Comparison of ENCODE assay signal across 8 cellular contexts in the genomic region with DNA sequence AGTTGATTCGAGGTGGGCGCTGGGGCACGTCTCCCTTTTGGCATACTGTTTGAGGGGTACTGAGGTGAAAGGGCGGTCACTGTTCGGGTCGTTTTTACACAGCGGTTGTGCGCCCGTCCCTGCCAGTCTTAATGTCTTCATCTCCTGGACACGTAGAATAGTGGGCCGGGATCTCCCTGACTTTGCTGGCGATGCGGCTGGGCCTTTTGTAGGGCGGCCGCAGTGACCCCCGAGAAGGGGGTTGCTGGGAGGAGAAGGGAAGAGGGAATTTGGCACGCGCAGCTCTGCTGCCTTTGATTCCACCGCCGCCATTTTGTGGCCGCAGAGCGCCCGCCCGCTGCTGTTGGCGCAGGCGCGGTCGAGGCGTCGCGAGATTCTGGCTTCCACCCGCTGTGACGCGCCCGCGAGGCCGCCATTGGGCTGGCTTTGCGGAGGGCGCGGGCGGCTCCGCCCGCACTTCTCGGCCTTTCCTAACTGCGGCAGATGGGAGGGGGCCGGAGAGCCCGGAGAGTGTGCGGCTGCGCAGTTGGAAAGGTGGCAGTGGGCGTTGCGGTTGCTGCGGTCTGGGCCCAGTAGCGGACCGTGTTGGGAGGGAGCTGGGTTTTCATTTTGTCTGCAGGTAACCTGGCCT. TPM values are rescaled to one million over a fixed set of nuclear protein-coding genes. Genes with fewer than 3 reads are reported as not detected.
DNase-seq lines count a peak whose midpoint lies in the region; ATAC-seq, FAIRE-seq and TF ChIP-seq lines count a peak whose summit lies in the region.

No MANE protein-coding gene starts in this region.

- no peaks in the 10 kb centered on the region for H3K27me3 ChIP-seq in GM23248 (replicated peaks; ENCODE audit: insufficient read depth)
- no peaks in the 10 kb centered on the region for H3K27me3 ChIP-seq in Karpas-422 (ENCODE audit: low read length)
- H3K27me3 ChIP-seq in fibroblast of lung (ENCODE audit: control insufficient read depth, insufficient read depth, low read length) = no peaks in the 10 kb centered on the region
- no peaks in the 10 kb centered on the region for H3K27me3 ChIP-seq in naive thymus-derived CD4-positive, alpha-beta T cell (ENCODE audit: control insufficient read depth in 2 of 2, insufficient read depth in 2 of 2, low read length in 2 of 2)

- peaks cover 0 to 16% (median 0%) of the 10 kb centered on the region in 11 donors for H3K9me3 Mint-ChIP-seq in naive thymus-derived CD4-positive, alpha-beta T cell
- peaks cover 3% of the 10 kb centered on the region for H3K9me3 Mint-ChIP-seq in stimulated activated effector memory CD8-positive, alpha-beta T cell treated with anti-CD3 and anti-CD28 coated beads, Interleukin-12 subunit alpha, Interleukin-12 subunit beta, amount 100 ng/mL, for 72 hours

- H3K9me2 ChIP-seq in GM23248 (ENCODE audit: insufficient read depth) (no peaks in the 10 kb centered on the region), Karpas-422 (replicated peaks; ENCODE audit: insufficient read depth, low read length) (no peaks in the 10 kb centered on the region)

- peak overlapping the region; percentile 100 for H3K27ac ChIP-seq in GM23248
- peak overlapping the region; percentile 85 for H3K27ac ChIP-seq in Karpas-422 (ENCODE audit: low read length)
- H3K27ac ChIP-seq in fibroblast of lung (ENCODE audit: insufficient read depth, low read length) = peak overlapping the region; percentile 100
- peak overlapping the region; percentile 100 for H3K27ac ChIP-seq in naive thymus-derived CD4-positive, alpha-beta T cell (ENCODE audit: low read depth, low read length)

- H3K27ac Mint-ChIP-seq in naive thymus-derived CD4-positive, alpha-beta T cell = peak overlapping the region; percentile 100
- H3K27ac Mint-ChIP-seq in stimulated activated effector memory CD8-positive, alpha-beta T cell treated with anti-CD3 and anti-CD28 coated beads, Interleukin-12 subunit alpha, Interleukin-12 subunit beta, amount 100 ng/mL, for 72 hours = peak overlapping the region; percentile 100

- H4K20me1 ChIP-seq in GM23248 (ENCODE audit: insufficient read depth) (peaks cover 22% of the 10 kb centered on the region; the same call in 1 of the 2 replicates), Karpas-422 (ENCODE audit: insufficient read depth, low read depth, low read length) (peaks cover 36% of the 10 kb centered on the region), fibroblast of lung (ENCODE audit: control insufficient read depth, extremely low read depth, insufficient read depth, low read length) (peaks cover 4% of the 10 kb centered on the region)

- H3K4me3 ChIP-seq in GM23248 = peak overlapping the region; percentile 99
- peak overlapping the region; percentile 93 for H3K4me3 ChIP-seq in Karpas-422 (ENCODE audit: low read length)
- peak overlapping the region; percentile 80 to 98 (median 93) for H3K4me3 ChIP-seq in fibroblast of lung (replicated peaks in 1 of 4; ENCODE audit: control extremely low read depth in 1 of 4, insufficient read depth in 1 of 4, low read depth in 3 of 4, low read length in 4 of 4)
- peak overlapping the region; percentile 100 for H3K4me3 ChIP-seq in naive thymus-derived CD4-positive, alpha-beta T cell (ENCODE audit: low read length)

- H3K4me2 ChIP-seq in GM23248 (ENCODE audit: unreplicated experiment) (peak overlapping the region; percentile 98), Karpas-422 (ENCODE audit: low read depth, low read length, poor library complexity, severe bottlenecking) (peak overlapping the region; percentile 98), fibroblast of lung (ENCODE audit: extremely low read depth, insufficient read depth, low read length) (peak overlapping the region; percentile 80)

- no peak for TF ChIP-seq CTCF in fibroblast of lung (conservative IDR thresholded peaks at IDR 0.05 in 1 of 2, IDR thresholded peaks at IDR 0.05 in 1 of 2; ENCODE audit: low read depth in 1 of 2, low read length in 2 of 2)

- no peak for FAIRE-seq in RCC 7860 (lab: Jason Lieb, UNC)

- POLR2A ChIA-PET in naive thymus-derived CD4-positive, alpha-beta T cell (lab: Charles Lee) = interaction anchor here (0.6 to 5.0 kb wide), 19 partner anchors 8 to 798 kb away, joined by 3 to 62 read pairs (median 5); a partner anchor contains a TSS

- peaks cover 0 to 4% (median 0%) of the 10 kb centered on the region in 5 donors for H3K27me3 Mint-ChIP-seq in naive thymus-derived CD4-positive, alpha-beta T cell

- H3K4me1 ChIP-seq in GM23248 (ENCODE audit: insufficient read depth) = peaks cover 25% of the 10 kb centered on the region
- H3K4me1 ChIP-seq in Karpas-422 (ENCODE audit: low read length) = peaks cover 18% of the 10 kb centered on the region
- H3K4me1 ChIP-seq in fibroblast of lung (ENCODE audit: control insufficient read depth, extremely low read depth, insufficient read depth, low read length) = no peaks in the 10 kb centered on the region
- H3K4me1 ChIP-seq in naive thymus-derived CD4-positive, alpha-beta T cell (ENCODE audit: control insufficient read depth in 2 of 2, insufficient read depth in 2 of 2, low read length in 2 of 2) = peaks cover 33 to 45% of the 10 kb centered on the region in 2 donors

- H3F3A ChIP-seq in GM23248 (ENCODE audit: insufficient read depth) = peaks cover 40% of the 10 kb centered on the region

- in situ Hi-C loops in GM23248 (cut with MboI) = no loop called here

- H2AFZ ChIP-seq in GM23248 = no peak overlapping the region
- H2AFZ ChIP-seq in Karpas-422 (ENCODE audit: low read length) = 0 out of 2 replicates have a peak overlapping the region, but pooled peaks have one; percentile 19
- H2AFZ ChIP-seq in fibroblast of lung (ENCODE audit: low read length) = no peak overlapping the region

- intact Hi-C loops in naive thymus-derived CD4-positive, alpha-beta T cell (cut with micrococcal nuclease) = loop anchor here (1.0 to 10.0 kb wide), 13 partner anchors 40 to 1951 kb away; a partner anchor contains a TSS

- peaks cover 48% of the 10 kb centered on the region for H3K36me3 ChIP-seq in GM23248 (ENCODE audit: low read depth)
- H3K36me3 ChIP-seq in Karpas-422 (ENCODE audit: insufficient read depth, low read length) = peaks cover 48% of the 10 kb centered on the region
- H3K36me3 ChIP-seq in fibroblast of lung (ENCODE audit: control insufficient read depth, insufficient read depth, low read length) = peaks cover 16% of the 10 kb centered on the region
- peaks cover 38 to 55% (median 45%) of the 10 kb centered on the region in 3 experiments for H3K36me3 ChIP-seq in naive thymus-derived CD4-positive, alpha-beta T cell (ENCODE audit: control insufficient read depth in 2 of 3, insufficient read depth in 3 of 3, low read length in 3 of 3)

- ATAC-seq in naive thymus-derived CD4-positive, alpha-beta T cell = peak; percentile 74
- ATAC-seq in stimulated activated effector memory CD8-positive, alpha-beta T cell treated with anti-CD3 and anti-CD28 coated beads, Interleukin-12 subunit alpha, Interleukin-12 subunit beta, amount 100 ng/mL, for 72 hours = peak; percentile 83

- H3K36me3 Mint-ChIP-seq in naive thymus-derived CD4-positive, alpha-beta T cell = peaks cover 17 to 51% (median 45%) of the 10 kb centered on the region in 5 donors
- peaks cover 61% of the 10 kb centered on the region for H3K36me3 Mint-ChIP-seq in stimulated activated effector memory CD8-positive, alpha-beta T cell treated with anti-CD3 and anti-CD28 coated beads, Interleukin-12 subunit alpha, Interleukin-12 subunit beta, amount 100 ng/mL, for 72 hours

- peak overlapping the region; percentile 100 for H3K9ac ChIP-seq in GM23248
- peak overlapping the region; percentile 96 for H3K9ac ChIP-seq in Karpas-422 (ENCODE audit: low read length)
- H3K9ac ChIP-seq in fibroblast of lung (ENCODE audit: insufficient read depth, low read length) = peak overlapping the region; percentile 99

- 1 to 2% methylated on average over 53 to 54 of the region's 54 CpGs for WGBS in GM23248 (ENCODE audit: low coverage in 1 of 2, low lambda C conversion rate in 2 of 2, missing lambda C conversion rate in 2 of 2), 2 experiments

- DNase-seq in DMS53 treated with DMSO at 0.1 percent for 48 hours (lab: John Stamatoyannopoulos, UW; ENCODE audit: unreplicated experiment) (peak; percentile 60), GM23248 (peak; percentile 97), Karpas-422 (peak; percentile 97), RCC 7860 (ENCODE audit: low spot score) (peak; percentile 58), fibroblast of lung (ENCODE audit: low read depth in 2 of 2) (peak; percentile 90 to 91)
- DNase-seq in activated T-helper 1 cell treated with anti-CD3 and anti-CD28 coated beads, Interleukin-2, amount 50 U/mL, for 16 hours (ENCODE audit: low read depth in 1 of 2, low spot score in 1 of 2) = peak; percentile 71 to 88
- DNase-seq in naive thymus-derived CD4-positive, alpha-beta T cell = peak; percentile 83 to 95 (median 91)
- DNase-seq in stimulated activated effector memory CD8-positive, alpha-beta T cell treated with anti-CD3 and anti-CD28 coated beads, Interleukin-12 subunit alpha, Interleukin-12 subunit beta, amount 100 ng/mL, for 72 hours (ENCODE audit: low spot score in 2 of 2) = peak; percentile 87 to 94

- peaks cover 55% of the 10 kb centered on the region for H3K79me2 ChIP-seq in GM23248 (ENCODE audit: insufficient read depth)
- H3K79me2 ChIP-seq in Karpas-422 (ENCODE audit: low read length) = peaks cover 45% of the 10 kb centered on the region
- H3K79me2 ChIP-seq in fibroblast of lung (ENCODE audit: control insufficient read depth, insufficient read depth, low read length) = peaks cover 35% of the 10 kb centered on the region

- peak overlapping the region; percentile 94 to 100 (median 99) for H3K4me3 Mint-ChIP-seq in naive thymus-derived CD4-positive, alpha-beta T cell
- H3K4me3 Mint-ChIP-seq in stimulated activated effector memory CD8-positive, alpha-beta T cell treated with anti-CD3 and anti-CD28 coated beads, Interleukin-12 subunit alpha, Interleukin-12 subunit beta, amount 100 ng/mL, for 72 hours = peak overlapping the region; percentile 99

- H3K4me1 Mint-ChIP-seq in naive thymus-derived CD4-positive, alpha-beta T cell = peaks cover 49 to 86% (median 78%) of the 10 kb centered on the region in 7 donors
- H3K4me1 Mint-ChIP-seq in stimulated activated effector memory CD8-positive, alpha-beta T cell treated with anti-CD3 and anti-CD28 coated beads, Interleukin-12 subunit alpha, Interleukin-12 subunit beta, amount 100 ng/mL, for 72 hours = peaks cover 62% of the 10 kb centered on the region

- CTCF ChIA-PET in naive thymus-derived CD4-positive, alpha-beta T cell (lab: Charles Lee) = interaction anchor here (0.5 to 1.5 kb wide), 3 partner anchors 9 to 192 kb away, joined by 3 to 8 read pairs (median 3); no protein-coding TSS in a partner anchor

- no peaks in the 10 kb centered on the region for H3K9me3 ChIP-seq in GM23248 (ENCODE audit: low read depth)
- H3K9me3 ChIP-seq in Karpas-422 (ENCODE audit: low read length) = no peaks in the 10 kb centered on the region
- H3K9me3 ChIP-seq in fibroblast of lung (ENCODE audit: control insufficient read depth, insufficient read depth, low read depth, low read length) = no peaks in the 10 kb centered on the region
- peaks cover 0 to 4% (median 0%) of the 10 kb centered on the region in 3 experiments for H3K9me3 ChIP-seq in naive thymus-derived CD4-positive, alpha-beta T cell (ENCODE audit: control insufficient read depth in 2 of 3, low read length in 3 of 3)

RNA-seq across cellular contexts. Expression of a gene that starts 0.5 kb away (rescaled TPM):
- 112 and 125 TPM in 2 replicates for total RNA-seq in GM23248 (2014; rRNA removed; shearing (Covaris generic))
- polyA plus RNA-seq in GM23248 (2016; fragmentation: Nextera tagmentation; extraction: Ambion mirVana) = 207 and 227 TPM in 2 replicates
- total RNA-seq in Karpas-422 (2014; rRNA removed; shearing (Covaris generic); ENCODE audit: low replicate concordance) = 292 and 379 TPM in 2 replicates
- 125 and 141 TPM in 2 replicates for total RNA-seq in fibroblast of lung
- polyA plus RNA-seq in fibroblast of lung = 283 and 299 TPM in 2 replicates
- 199 and 210 TPM in 2 replicates for polyA plus RNA-seq in fibroblast of lung (2012)
- 48.3 and 63.9 TPM in 2 replicates for polyA minus RNA-seq in fibroblast of lung (ENCODE audit: low replicate concordance)
- 1,000 to 10,000 TPM in 4 of 5 experiments, 100 to 1,000 TPM in 1; 355 to 1,361 (median 1,191) TPM for total RNA-seq in naive thymus-derived CD4-positive, alpha-beta T cell
- 1,000 to 10,000 TPM; 1,397 to 1,617 TPM for polyA plus RNA-seq in naive thymus-derived CD4-positive, alpha-beta T cell

RNA-seq across cellular contexts. Expression of a gene that starts 29.6 kb away (rescaled TPM):
- not detected in 2 replicates for total RNA-seq in GM23248 (2014; rRNA removed; shearing (Covaris generic))
- polyA plus RNA-seq in GM23248 (2016; fragmentation: Nextera tagmentation; extraction: Ambion mirVana) (not detected in 2 replicates), fibroblast of lung (not detected in 2 replicates)
- total RNA-seq in Karpas-422 (2014; rRNA removed; shearing (Covaris generic); ENCODE audit: low replicate concordance) = not detected in 2 replicates
- total RNA-seq in fibroblast of lung = not detected in 2 replicates
- polyA plus RNA-seq in fibroblast of lung (2012) = not detected in 2 replicates
- polyA minus RNA-seq in fibroblast of lung (ENCODE audit: low replicate concordance) = not detected in 2 replicates
- total RNA-seq in naive thymus-derived CD4-positive, alpha-beta T cell = not detected
- polyA plus RNA-seq in naive thymus-derived CD4-positive, alpha-beta T cell = under 1 TPM in 1 of 2 donors, not detected in 1; 0.14 TPM

Comparison
In these comparisons a context has a peak if more than half of its experiments do, and no peak if none do; other contexts are left out.
1. Peak in every context shown above with its lines: DNase-seq, ATAC-seq, H3K4me3 ChIP-seq and H3K27ac ChIP-seq.